9 cellular contexts compared by ENCODE assay signal in genomic region chr4:1793940-1794808, GRCh38. TPM values are rescaled to one million over a fixed set of nuclear protein-coding genes. Genes with fewer than 3 reads are reported as not detected.
DNase-seq lines count a peak whose midpoint lies in the region; ATAC-seq and TF ChIP-seq lines count a peak whose summit lies in the region.
"Had no signal": no experiment of that assay in that cellular context is flagged by ENCODE, and none has a peak within 500 bp of the region (broad histone marks: within the 10 kb centered on the region; RNA-seq: fewer than 3 reads in every experiment).

No MANE protein-coding gene starts in this region.

- POLR2A ChIA-PET in PC-9 (lab: Charles Lee; ENCODE audit: unreplicated experiment) = no interaction called here

- CTCF ChIA-PET in PC-9 (lab: Charles Lee) = no interaction called here

- H3K27me3 ChIP-seq in PC-9 (ENCODE audit: insufficient read depth, low read depth) = peaks cover 34% of the 10 kb centered on the region
- H3K27me3 ChIP-seq in fibroblast of lung (ENCODE audit: control insufficient read depth, insufficient read depth, low read length) = peaks cover 21% of the 10 kb centered on the region

- H4K20me1 ChIP-seq in PC-9 (ENCODE audit: insufficient read depth) = peaks cover 3% of the 10 kb centered on the region; the same call in 1 of the 2 replicates
- H4K20me1 ChIP-seq in fibroblast of lung (ENCODE audit: control insufficient read depth, extremely low read depth, insufficient read depth, low read length) = no peaks in the 10 kb centered on the region

- intact Hi-C loops in PC-9 (cut with micrococcal nuclease; ENCODE audit: unreplicated experiment) = loop anchor here (5.0 kb wide), 1 partner anchor 42 kb away; no protein-coding TSS in a partner anchor

- H3K27ac ChIP-seq in PC-9 (no peak overlapping the region), fibroblast of lung (ENCODE audit: insufficient read depth, low read length) (no peak overlapping the region)

- H3K4me2 ChIP-seq in PC-9 = peak overlapping the region; percentile 68
- peak overlapping the region; percentile 13 for H3K4me2 ChIP-seq in fibroblast of lung (ENCODE audit: extremely low read depth, insufficient read depth, low read length)

- H3K36me3 ChIP-seq in ES-I3 (ENCODE audit: insufficient read depth, low read length) (no peaks in the 10 kb centered on the region), PC-9 (ENCODE audit: low read depth) (no peaks in the 10 kb centered on the region), fibroblast of lung (ENCODE audit: control insufficient read depth, insufficient read depth, low read length) (no peaks in the 10 kb centered on the region)

- H3F3A ChIP-seq in PC-9 (ENCODE audit: insufficient read depth, low read depth) = peaks cover 21% of the 10 kb centered on the region; the same call in 1 of the 2 replicates

- H3K4me3 ChIP-seq in PC-9 (no peak overlapping the region), fibroblast of lung (replicated peaks in 1 of 4; ENCODE audit: control extremely low read depth in 1 of 4, insufficient read depth in 1 of 4, low read depth in 3 of 4, low read length in 4 of 4) (peak overlapping the region in 1 of 4 experiments; percentile 10)

- TF ChIP-seq CTCF in PC-9 (conservative IDR thresholded peaks at IDR 0.05) (no peak), fibroblast of lung (conservative IDR thresholded peaks at IDR 0.05 in 1 of 2, IDR thresholded peaks at IDR 0.05 in 1 of 2; ENCODE audit: low read depth in 1 of 2, low read length in 2 of 2) (no peak)

- ATAC-seq in GM18909 (IDR thresholded peaks at IDR 0.05; ENCODE audit: poor library complexity, unreplicated experiment) = no peak
- no peak for ATAC-seq in HG03378 (IDR thresholded peaks at IDR 0.05; ENCODE audit: unreplicated experiment)
- ATAC-seq in GM21367 (IDR thresholded peaks at IDR 0.05; ENCODE audit: unreplicated experiment) = no peak

- H2AFZ ChIP-seq in PC-9 = no peak overlapping the region; the same call in 1 of the 2 replicates
- H2AFZ ChIP-seq in fibroblast of lung (ENCODE audit: low read length) = no peak overlapping the region

- peak overlapping the region; percentile 69 for H3K9ac ChIP-seq in ES-I3 (ENCODE audit: low read depth, low read length)
- H3K9ac ChIP-seq in fibroblast of lung (ENCODE audit: insufficient read depth, low read length) = no peak overlapping the region

- no peaks in the 10 kb centered on the region for H3K9me2 ChIP-seq in PC-9 (ENCODE audit: insufficient read depth)

- H3K9me3 ChIP-seq in ES-I3 (ENCODE audit: control insufficient read depth, insufficient read depth, low read length) (no peaks in the 10 kb centered on the region), PC-9 (ENCODE audit: insufficient read depth, low read depth) (no peaks in the 10 kb centered on the region), fibroblast of lung (ENCODE audit: control insufficient read depth, insufficient read depth, low read depth, low read length) (no peaks in the 10 kb centered on the region)

- H3K79me2 ChIP-seq in PC-9 (ENCODE audit: low read depth) = no peaks in the 10 kb centered on the region
- no peaks in the 10 kb centered on the region for H3K79me2 ChIP-seq in fibroblast of lung (ENCODE audit: control insufficient read depth, insufficient read depth, low read length)

- DNase-seq in PC-9 = peak in 1 of 2 experiments; percentile 26
- DNase-seq in fibroblast of lung (ENCODE audit: low read depth in 2 of 2) = peak in 1 of 2 donors; percentile 23
- DNase-seq in retina = peak; percentile 77
- no peak for DNase-seq in NCI-H1092 treated with DMSO at 0.1 percent for 48 hours (lab: John Stamatoyannopoulos, UW)

- H3K4me1 ChIP-seq in ES-I3 (ENCODE audit: insufficient read depth, low read length) (no peaks in the 10 kb centered on the region; the same call in 1 of the 2 replicates), PC-9 (replicated peaks; ENCODE audit: insufficient read depth) (peaks cover 7% of the 10 kb centered on the region; the same call in 1 of the 2 replicates), fibroblast of lung (ENCODE audit: control insufficient read depth, extremely low read depth, insufficient read depth, low read length) (no peaks in the 10 kb centered on the region)

- BruUV-seq in PC-9 (replicated peaks; lab: Mats Ljungman, UMichigan) = no TSS peak

RNA-seq across cellular contexts. Expression of gene FGFR3, which starts 1.1 kb away (rescaled TPM):
- total RNA-seq in PC-9 (2021) (8.2 and 10.6 TPM in 2 replicates), fibroblast of lung (under 0.01 and 0.33 TPM in 2 replicates)
- 0.11 and 0.19 TPM in 2 replicates for polyA plus RNA-seq in fibroblast of lung
- polyA plus RNA-seq in fibroblast of lung (2012) = 0.21 and 0.32 TPM in 2 replicates
- 0.24 TPM in 1 of 2 replicates, not detected in the other for polyA minus RNA-seq in fibroblast of lung (ENCODE audit: low replicate concordance)
- total RNA-seq: RPMI7951 had no signal
